2 cellular contexts compared by ENCODE assay signal in genomic region chr21:16569679-16570078, GRCh38.
TF ChIP-seq lines count a peak whose summit lies in the region.

No MANE protein-coding gene starts in this region.

TF ChIP-seq in GM23338, 12 proteins besides CTCF, POLR2A, EP300 and RAD21 (continued from another document):
- no peak for TF ChIP-seq STAT1 (IDR thresholded peaks at IDR 0.05; ENCODE audit: unreplicated experiment)
- TF ChIP-seq CREB1 (CRISPR knock-in tag; IDR thresholded peaks at IDR 0.05; ENCODE audit: low read depth): no peak
- TF ChIP-seq NANOG (IDR thresholded peaks at IDR 0.05; ENCODE audit: borderline replicate concordance): no peak
- TF ChIP-seq ZNF462 (CRISPR knock-in tag; IDR thresholded peaks at IDR 0.05): no peak
- no peak for TF ChIP-seq POLR2AphosphoS5 (IDR thresholded peaks at IDR 0.05; ENCODE audit: low read depth)
- no peak for TF ChIP-seq REST (IDR thresholded peaks at IDR 0.05; ENCODE audit: unreplicated experiment)
- no peak for TF ChIP-seq ZNF331 (CRISPR knock-in tag; IDR thresholded peaks at IDR 0.05; ENCODE audit: low read depth)
- TF ChIP-seq ZNF114 (CRISPR knock-in tag; IDR thresholded peaks at IDR 0.05): no peak

TF ChIP-seq in H1, 55 proteins besides CTCF, POLR2A, EP300 and RAD21 (continued from another document):
- TF ChIP-seq SRF (IDR thresholded peaks at IDR 0.05; ENCODE audit: low read depth, low read length) (no peak), BACH1 (IDR thresholded peaks at IDR 0.05; ENCODE audit: low read length) (no peak), SAP30 (IDR thresholded peaks at IDR 0.05; ENCODE audit: insufficient read depth, insufficient replicate concordance, low read length) (no peak), CTBP2 (IDR thresholded peaks at IDR 0.05; ENCODE audit: borderline replicate concordance, insufficient read depth, insufficient read length, low read length) (no peak), EGR1 (IDR thresholded peaks at IDR 0.05; ENCODE audit: borderline replicate concordance, low read depth, low read length) (no peak), CHD2 (IDR thresholded peaks at IDR 0.05; ENCODE audit: low read length) (no peak), FOSL1 (IDR thresholded peaks at IDR 0.05; ENCODE audit: insufficient read depth, low read depth, low read length) (no peak), NRF1 (IDR thresholded peaks at IDR 0.05; ENCODE audit: low read depth, low read length) (no peak), BCL11A (IDR thresholded peaks at IDR 0.05; ENCODE audit: low read depth in 2 of 2, low read length in 2 of 2) (no peak), ZNF274 (IDR thresholded peaks at IDR 0.05; ENCODE audit: borderline replicate concordance, extremely low read depth, low read length) (no peak), CEBPB (IDR thresholded peaks at IDR 0.05; ENCODE audit: low read depth, low read length) (no peak), BRCA1 (IDR thresholded peaks at IDR 0.05; ENCODE audit: low read depth, low read length) (no peak)
- TF ChIP-seq, protein P1, sequence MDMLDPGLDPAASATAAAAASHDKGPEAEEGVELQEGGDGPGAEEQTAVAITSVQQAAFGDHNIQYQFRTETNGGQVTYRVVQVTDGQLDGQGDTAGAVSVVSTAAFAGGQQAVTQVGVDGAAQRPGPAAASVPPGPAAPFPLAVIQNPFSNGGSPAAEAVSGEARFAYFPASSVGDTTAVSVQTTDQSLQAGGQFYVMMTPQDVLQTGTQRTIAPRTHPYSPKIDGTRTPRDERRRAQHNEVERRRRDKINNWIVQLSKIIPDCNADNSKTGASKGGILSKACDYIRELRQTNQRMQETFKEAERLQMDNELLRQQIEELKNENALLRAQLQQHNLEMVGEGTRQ (IDR thresholded peaks at IDR 0.05; ENCODE audit: low read length): no peak
